ENCODE assay signal across 17 cellular contexts in the genomic region with DNA sequence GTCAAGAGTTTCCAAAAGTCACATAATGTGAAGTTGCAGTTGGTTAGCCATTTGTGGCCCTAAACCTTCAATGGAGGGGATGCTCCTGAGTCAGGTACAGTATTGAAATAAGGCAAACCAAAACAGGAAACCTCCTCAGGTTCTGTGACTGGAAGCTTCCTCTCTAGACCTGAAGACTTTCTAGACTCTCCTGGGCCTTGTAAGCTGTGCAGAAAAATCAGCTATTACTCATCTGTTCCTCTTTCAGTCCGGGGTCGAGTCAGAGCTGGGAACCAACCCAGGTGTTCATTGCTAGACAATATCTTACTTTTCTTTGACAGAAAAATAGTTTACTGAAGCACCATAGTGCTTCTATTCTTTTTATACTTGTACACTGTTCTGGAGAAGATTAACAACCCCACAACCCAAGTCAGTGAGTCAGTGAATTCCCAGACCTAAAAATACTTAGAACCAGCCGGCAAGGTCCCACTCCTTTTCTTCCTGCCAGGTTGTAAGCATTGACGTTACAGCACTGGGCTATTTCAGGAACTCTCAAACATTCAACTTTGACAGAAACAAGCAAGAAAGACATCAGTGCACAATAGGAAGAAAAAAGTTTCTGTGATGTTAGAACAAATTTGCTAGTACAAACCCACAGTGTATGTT. TPM values are rescaled to one million over a fixed set of nuclear protein-coding genes. Genes with fewer than 3 reads are reported as not detected.
DNase-seq lines count a peak whose midpoint lies in the region; ATAC-seq and TF ChIP-seq lines count a peak whose summit lies in the region.
"Had no signal": no experiment of that assay in that cellular context is flagged by ENCODE, and none has a peak within 500 bp of the region (broad histone marks: within the 10 kb centered on the region; RNA-seq: fewer than 3 reads in every experiment).

No MANE protein-coding gene starts in this region.

- H3K27ac Mint-ChIP-seq in activated naive CD4-positive, alpha-beta T cell treated with anti-CD3 and anti-CD28 coated beads, Interleukin-2, amount 50 U/mL, for 72 hours = no peak overlapping the region
- H3K27ac Mint-ChIP-seq in activated naive CD4-positive, alpha-beta T cell treated with anti-CD3 and anti-CD28 coated beads, Interleukin-2, amount 10 ng/mL, durations not matched to agents 7 days and 5 days = no peak overlapping the region
- H3K27ac Mint-ChIP-seq in activated B cell treated with CpG ODN at 0.5 μM for 24 hours = no peak overlapping the region
- H3K27ac Mint-ChIP-seq in memory B cell = no peak overlapping the region
- H3K27ac Mint-ChIP-seq: CD4-positive, CD25-positive, alpha-beta regulatory T cell had no signal

- DNase-seq in activated naive CD4-positive, alpha-beta T cell treated with anti-CD3 and anti-CD28 coated beads, Interleukin-2, amount 50 U/mL, for 72 hours (ENCODE audit: low spot score in 2 of 2) = no peak
- no peak for DNase-seq in activated naive CD4-positive, alpha-beta T cell treated with anti-CD3 and anti-CD28 coated beads, Interleukin-2, amount 10 ng/mL, durations not matched to agents 7 days and 5 days
- no peak for DNase-seq in activated B cell treated with CpG ODN at 0.5 μM for 24 hours
- no peak for DNase-seq in memory B cell (ENCODE audit: low spot score in 2 of 2)
- DNase-seq in superior temporal gyrus (ENCODE audit: extremely low spot score) = peak; percentile 66
- DNase-seq in DMS 273 treated with DMSO at 0.1 percent for 48 hours (lab: John Stamatoyannopoulos, UW) = no peak
- no peak for DNase-seq in NCI-H1694 treated with DMSO at 0.1 percent for 48 hours (lab: John Stamatoyannopoulos, UW)
- DNase-seq: CD4-positive, CD25-positive, alpha-beta regulatory T cell; DMS153; NCI-H1105 treated with DMSO at 0.1 percent for 48 hours; NCI-H2081; NCI-H446; NCI-H526; PC-3; Right ventricle myocardium superior had no signal

- CTCF ChIA-PET in activated naive CD4-positive, alpha-beta T cell treated with anti-CD3 and anti-CD28 coated beads, Interleukin-2, amount 10 ng/mL, durations not matched to agents 7 days and 5 days (lab: Charles Lee) = no interaction called here
- CTCF ChIA-PET in activated B cell treated with CpG ODN at 0.5 μM for 24 hours (lab: Charles Lee) = no interaction called here

- H3K9me3 Mint-ChIP-seq in activated naive CD4-positive, alpha-beta T cell treated with anti-CD3 and anti-CD28 coated beads, Interleukin-2, amount 50 U/mL, for 72 hours = no peaks in the 10 kb centered on the region
- no peaks in the 10 kb centered on the region for H3K9me3 Mint-ChIP-seq in activated naive CD4-positive, alpha-beta T cell treated with anti-CD3 and anti-CD28 coated beads, Interleukin-2, amount 10 ng/mL, durations not matched to agents 7 days and 5 days
- H3K9me3 Mint-ChIP-seq in activated B cell treated with CpG ODN at 0.5 μM for 24 hours (no peaks in the 10 kb centered on the region), memory B cell (no peaks in the 10 kb centered on the region)

- no peak overlapping the region for H3K4me3 Mint-ChIP-seq in activated naive CD4-positive, alpha-beta T cell treated with anti-CD3 and anti-CD28 coated beads, Interleukin-2, amount 10 ng/mL, durations not matched to agents 7 days and 5 days
- H3K4me3 Mint-ChIP-seq in activated B cell treated with CpG ODN at 0.5 μM for 24 hours (no peak overlapping the region), memory B cell (no peak overlapping the region)
- H3K4me3 Mint-ChIP-seq: CD4-positive, CD25-positive, alpha-beta regulatory T cell had no signal

- H3K36me3 Mint-ChIP-seq in activated naive CD4-positive, alpha-beta T cell treated with anti-CD3 and anti-CD28 coated beads, Interleukin-2, amount 50 U/mL, for 72 hours = no peaks in the 10 kb centered on the region
- no peaks in the 10 kb centered on the region for H3K36me3 Mint-ChIP-seq in activated naive CD4-positive, alpha-beta T cell treated with anti-CD3 and anti-CD28 coated beads, Interleukin-2, amount 10 ng/mL, durations not matched to agents 7 days and 5 days
- H3K36me3 Mint-ChIP-seq in activated B cell treated with CpG ODN at 0.5 μM for 24 hours (ENCODE audit: low read depth) (no peaks in the 10 kb centered on the region), memory B cell (no peaks in the 10 kb centered on the region)
- H3K36me3 Mint-ChIP-seq: CD4-positive, CD25-positive, alpha-beta regulatory T cell had no signal

- H3K4me1 Mint-ChIP-seq in activated naive CD4-positive, alpha-beta T cell treated with anti-CD3 and anti-CD28 coated beads, Interleukin-2, amount 10 ng/mL, durations not matched to agents 7 days and 5 days = no peaks in the 10 kb centered on the region
- H3K4me1 Mint-ChIP-seq in activated B cell treated with CpG ODN at 0.5 μM for 24 hours (no peaks in the 10 kb centered on the region), memory B cell (peaks cover 9% of the 10 kb centered on the region)
- H3K4me1 Mint-ChIP-seq: CD4-positive, CD25-positive, alpha-beta regulatory T cell had no signal

- peaks cover 12% of the 10 kb centered on the region for H3K27me3 Mint-ChIP-seq in activated naive CD4-positive, alpha-beta T cell treated with anti-CD3 and anti-CD28 coated beads, Interleukin-2, amount 10 ng/mL, durations not matched to agents 7 days and 5 days
- H3K27me3 Mint-ChIP-seq in activated B cell treated with CpG ODN at 0.5 μM for 24 hours = peaks cover 34% of the 10 kb centered on the region
- H3K27me3 Mint-ChIP-seq in memory B cell = peaks cover 14% of the 10 kb centered on the region

- POLR2A ChIA-PET in activated B cell treated with CpG ODN at 0.5 μM for 24 hours (lab: Charles Lee) = no interaction called here

- intact Hi-C loops in activated B cell treated with CpG ODN at 0.5 μM for 24 hours (cut with micrococcal nuclease) = no loop called here

- peak; percentile 66 to 91 for ATAC-seq in activated naive CD4-positive, alpha-beta T cell treated with anti-CD3 and anti-CD28 coated beads, Interleukin-2, amount 50 U/mL, for 72 hours
- peak; percentile 40 for ATAC-seq in activated B cell treated with CpG ODN at 0.5 μM for 24 hours (ENCODE audit: low read depth)
- peak; percentile 27 for ATAC-seq in memory B cell (ENCODE audit: low read depth)
- ATAC-seq in GM18519 (IDR thresholded peaks at IDR 0.05; ENCODE audit: low FRiP score, unreplicated experiment) = no peak
- ATAC-seq: PC-3 had no signal

- TF ChIP-seq CTCF in activated B cell treated with CpG ODN at 0.5 μM for 24 hours (IDR thresholded peaks at IDR 0.05) = no peak

RNA-seq across cellular contexts. Expression of gene FSTL4, which starts 47.3 kb away (rescaled TPM):
- total RNA-seq in activated naive CD4-positive, alpha-beta T cell treated with anti-CD3 and anti-CD28 coated beads, Interleukin-2, amount 50 U/mL, for 72 hours = not detected
- 1.5 and 1.7 TPM in 2 replicates for total RNA-seq in activated B cell treated with CpG ODN at 0.5 μM for 24 hours
- total RNA-seq: G401, Right ventricle myocardium superior had no signal
